In the genomic region with DNA sequence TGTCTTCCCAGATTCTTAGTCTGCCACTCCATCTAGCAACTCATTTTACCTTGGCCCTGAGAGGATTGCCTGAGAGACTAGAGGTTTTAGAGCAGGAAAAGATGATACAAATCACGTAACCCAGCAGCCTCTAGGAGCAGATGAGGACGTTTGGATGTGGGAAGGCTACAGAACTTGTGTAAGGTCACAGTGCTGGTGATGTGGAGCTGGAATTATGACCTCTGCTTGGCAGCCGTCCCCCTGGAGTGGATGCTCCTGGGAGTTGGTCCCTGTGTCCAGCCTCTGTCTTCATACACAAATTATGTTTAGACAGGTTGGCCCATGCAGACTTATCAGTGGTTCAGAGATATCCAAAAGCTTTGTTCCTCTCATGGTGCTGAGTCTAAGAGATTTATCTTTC, we compare ENCODE assay signal across 6 cellular contexts.
"Had no signal": no experiment of that assay in that cellular context is flagged by ENCODE, and none has a peak within 500 bp of the region (broad histone marks: within the 10 kb centered on the region; RNA-seq: fewer than 3 reads in every experiment).

No MANE protein-coding gene starts in this region.

- H2AFZ ChIP-seq: GM23338 had no signal

- DNase-seq: H9, HCEC 1CT, IMR-90 had no signal

- H3K27ac Mint-ChIP-seq: GM23338, H9 had no signal

- H3K27ac ChIP-seq: HL-60 had no signal

- H3K4me3 Mint-ChIP-seq: GM23338, H9 had no signal

- H3K4me2 ChIP-seq: GM23338 had no signal

- ATAC-seq: GM23338, K562 had no signal

- H3K4me1 Mint-ChIP-seq: GM23338, H9 had no signal

- H3K4me3 ChIP-seq: GM23338, K562 had no signal
